ENCODE assay signal across 14 cellular contexts in genomic region chr20:47454298-47455132, GRCh38. TPM values are rescaled to one million over a fixed set of nuclear protein-coding genes. Genes with fewer than 3 reads are reported as not detected.
DNase-seq lines count a peak whose midpoint lies in the region; ATAC-seq and TF ChIP-seq lines count a peak whose summit lies in the region.
"Had no signal": no experiment of that assay in that cellular context is flagged by ENCODE, and none has a peak within 500 bp of the region (broad histone marks: within the 10 kb centered on the region; RNA-seq: fewer than 3 reads in every experiment).

No MANE protein-coding gene starts in this region.

- peak overlapping the region; percentile 9 for H3K4me3 Mint-ChIP-seq in activated CD4-positive, alpha-beta T cell treated with anti-CD3 and anti-CD28 coated beads, Interleukin-2, amount 10 ng/mL, durations not matched to agents 24 days and 14 days
- H3K4me3 Mint-ChIP-seq in activated naive CD8-positive, alpha-beta T cell treated with anti-CD3 and anti-CD28 coated beads for 36 hours, result no peak overlapping the region
- H3K4me3 Mint-ChIP-seq in stimulated activated memory B cell treated with anti-CD40 and anti-IgM and Interleukin-4, amounts not matched to agents 10 μg/mL and 1 μg/mL and 100 μg/mL, for 72 hours, result no peak overlapping the region
- H3K4me3 Mint-ChIP-seq: CD4-positive, alpha-beta memory T cell had no signal

- peaks cover 43% of the 10 kb centered on the region for H3K4me1 Mint-ChIP-seq in activated CD4-positive, alpha-beta T cell treated with anti-CD3 and anti-CD28 coated beads, Interleukin-2, amount 10 ng/mL, durations not matched to agents 24 days and 14 days
- peaks cover 44% of the 10 kb centered on the region for H3K4me1 Mint-ChIP-seq in activated naive CD8-positive, alpha-beta T cell treated with anti-CD3 and anti-CD28 coated beads for 36 hours
- H3K4me1 Mint-ChIP-seq in stimulated activated memory B cell treated with anti-CD40 and anti-IgM and Interleukin-4, amounts not matched to agents 10 μg/mL and 1 μg/mL and 100 μg/mL, for 72 hours, result peaks cover 44% of the 10 kb centered on the region

- H3K9me3 Mint-ChIP-seq in activated CD4-positive, alpha-beta T cell treated with anti-CD3 and anti-CD28 coated beads, Interleukin-2, amount 10 ng/mL, durations not matched to agents 24 days and 14 days, result no peaks in the 10 kb centered on the region
- H3K9me3 Mint-ChIP-seq in activated naive CD8-positive, alpha-beta T cell treated with anti-CD3 and anti-CD28 coated beads for 36 hours, result peaks cover 15% of the 10 kb centered on the region
- no peaks in the 10 kb centered on the region for H3K9me3 Mint-ChIP-seq in stimulated activated memory B cell treated with anti-CD40 and anti-IgM and Interleukin-4, amounts not matched to agents 10 μg/mL and 1 μg/mL and 100 μg/mL, for 72 hours

- ATAC-seq in foreskin keratinocyte, result no peak
- no peak for ATAC-seq in stimulated activated memory B cell treated with anti-CD40 and anti-IgM and Interleukin-4, amounts not matched to agents 10 μg/mL and 1 μg/mL and 100 μg/mL, for 72 hours
- ATAC-seq in GM18909 (IDR thresholded peaks at IDR 0.05; ENCODE audit: poor library complexity, unreplicated experiment), result no peak

- intact Hi-C loops in activated CD4-positive, alpha-beta T cell treated with anti-CD3 and anti-CD28 coated beads, Interleukin-2, amount 10 ng/mL, durations not matched to agents 24 days and 14 days (cut with micrococcal nuclease), result loop anchor here (5.0 kb wide), 1 partner anchor 37 kb away; no protein-coding TSS in a partner anchor

- peaks cover 17% of the 10 kb centered on the region for H3K4me1 ChIP-seq in foreskin keratinocyte

- H3K27me3 Mint-ChIP-seq in activated CD4-positive, alpha-beta T cell treated with anti-CD3 and anti-CD28 coated beads, Interleukin-2, amount 10 ng/mL, durations not matched to agents 24 days and 14 days, result no peaks in the 10 kb centered on the region
- H3K27me3 Mint-ChIP-seq in activated naive CD8-positive, alpha-beta T cell treated with anti-CD3 and anti-CD28 coated beads for 36 hours, result no peaks in the 10 kb centered on the region
- H3K27me3 Mint-ChIP-seq in stimulated activated memory B cell treated with anti-CD40 and anti-IgM and Interleukin-4, amounts not matched to agents 10 μg/mL and 1 μg/mL and 100 μg/mL, for 72 hours, result no peaks in the 10 kb centered on the region
- H3K27me3 Mint-ChIP-seq: CD4-positive, alpha-beta memory T cell had no signal

- DNase-seq in activated CD4-positive, alpha-beta T cell treated with anti-CD3 and anti-CD28 coated beads, Interleukin-2, amount 10 ng/mL, durations not matched to agents 24 days and 14 days, result no peak
- DNase-seq in activated CD4-positive, alpha-beta T cell treated with anti-CD3 and anti-CD28 coated beads, Interleukin-2, amount 50 U/mL, for 48 hours, result no peak
- no peak for DNase-seq in activated naive CD8-positive, alpha-beta T cell treated with anti-CD3 and anti-CD28 coated beads for 36 hours
- DNase-seq in foreskin keratinocyte, result no peak
- DNase-seq in medulla oblongata (ENCODE audit: extremely low spot score), result no peak
- DNase-seq in COLO829 (ENCODE audit: low spot score), result no peak
- DNase-seq: 8988T; CD4-positive, alpha-beta memory T cell; NCI-H1092 treated with DMSO at 0.1 percent for 48 hours; NCI-H2227 treated with DMSO at 0.1 percent for 48 hours; right lobe of liver; WERI-Rb-1 had no signal

- TF ChIP-seq CTCF in foreskin keratinocyte (conservative IDR thresholded peaks at IDR 0.05), result no peak

- no peaks in the 10 kb centered on the region for H3K36me3 Mint-ChIP-seq in activated CD4-positive, alpha-beta T cell treated with anti-CD3 and anti-CD28 coated beads, Interleukin-2, amount 10 ng/mL, durations not matched to agents 24 days and 14 days (ENCODE audit: low read depth)
- peaks cover 10% of the 10 kb centered on the region for H3K36me3 Mint-ChIP-seq in activated naive CD8-positive, alpha-beta T cell treated with anti-CD3 and anti-CD28 coated beads for 36 hours
- no peaks in the 10 kb centered on the region for H3K36me3 Mint-ChIP-seq in stimulated activated memory B cell treated with anti-CD40 and anti-IgM and Interleukin-4, amounts not matched to agents 10 μg/mL and 1 μg/mL and 100 μg/mL, for 72 hours
- H3K36me3 Mint-ChIP-seq: CD4-positive, alpha-beta memory T cell had no signal

- H3K27me3 ChIP-seq in foreskin keratinocyte, result no peaks in the 10 kb centered on the region
- H3K27me3 ChIP-seq: right lobe of liver had no signal

- peak overlapping the region; percentile 93 for H3K27ac ChIP-seq in foreskin keratinocyte
- H3K27ac ChIP-seq: WERI-Rb-1 had no signal

- H3K27ac Mint-ChIP-seq in activated CD4-positive, alpha-beta T cell treated with anti-CD3 and anti-CD28 coated beads, Interleukin-2, amount 10 ng/mL, durations not matched to agents 24 days and 14 days, result peak overlapping the region; percentile 77
- peak overlapping the region; percentile 2 for H3K27ac Mint-ChIP-seq in activated naive CD8-positive, alpha-beta T cell treated with anti-CD3 and anti-CD28 coated beads for 36 hours
- peak overlapping the region; percentile 91 for H3K27ac Mint-ChIP-seq in stimulated activated memory B cell treated with anti-CD40 and anti-IgM and Interleukin-4, amounts not matched to agents 10 μg/mL and 1 μg/mL and 100 μg/mL, for 72 hours
- H3K27ac Mint-ChIP-seq: CD4-positive, alpha-beta memory T cell had no signal

RNA-seq across cellular contexts. Expression of gene NCOA3, which starts 47.2 kb away (rescaled TPM):
- total RNA-seq in activated CD4-positive, alpha-beta T cell treated with anti-CD3 and anti-CD28 coated beads, Interleukin-2, amount 10 ng/mL, durations not matched to agents 24 days and 14 days, result 140 TPM in 2 replicates
- total RNA-seq in activated naive CD8-positive, alpha-beta T cell treated with anti-CD3 and anti-CD28 coated beads for 36 hours, result 10 to 100 TPM; 58.1 to 66.4 TPM
- 22.0 and 25.7 TPM in 2 replicates for total RNA-seq in foreskin keratinocyte
- 3.2 and 3.3 TPM in 2 replicates for polyA plus RNA-seq in foreskin keratinocyte

Comparison
In these comparisons a context has a peak if more than half of its experiments do, and no peak if none do; other contexts are left out.
1. H3K27ac Mint-ChIP-seq: peak in every context shown above with its lines; median percentile 91 in stimulated activated memory B cell treated with anti-CD40 and anti-IgM and Interleukin-4, amounts not matched to agents 10 μg/mL and 1 μg/mL and 100 μg/mL, for 72 hours; 77 in activated CD4-positive, alpha-beta T cell treated with anti-CD3 and anti-CD28 coated beads, Interleukin-2, amount 10 ng/mL, durations not matched to agents 24 days and 14 days; 2 in activated naive CD8-positive, alpha-beta T cell treated with anti-CD3 and anti-CD28 coated beads for 36 hours.